ENCODE assay signal across 19 cellular contexts in genomic region chr3:123303976-123304560, GRCh38.
"Had no signal": no experiment of that assay in that cellular context is flagged by ENCODE, and none has a peak within 500 bp of the region (broad histone marks: within the 10 kb centered on the region; RNA-seq: fewer than 3 reads in every experiment).

No MANE protein-coding gene starts in this region.

- H3K9me3 ChIP-seq: heart right ventricle, left lung, lower lobe of right lung, neutrophil, ovary, prostate gland, vagina had no signal

- H3K4me1 ChIP-seq: left lung, lower lobe of right lung, prostate gland, tibial nerve, vagina had no signal

- H3K4me3 ChIP-seq: heart right ventricle, hepatocyte, left lung, lower lobe of right lung, ovary, prostate gland, skin epidermis, tibial nerve, vagina had no signal

- H3K27ac ChIP-seq: hepatocyte, left lung, lower lobe of right lung, neutrophil, ovary, prostate gland, skin epidermis, tibial nerve, vagina had no signal

- FAIRE-seq: keratinocyte had no signal

- H2AFZ ChIP-seq: hepatocyte had no signal

- H3K4me2 ChIP-seq: hepatocyte had no signal

- H3K27me3 ChIP-seq: heart right ventricle, hepatocyte, left lung, ovary, tibial nerve, vagina had no signal

- H3K36me3 ChIP-seq: left lung, lower lobe of right lung, neutrophil, ovary, prostate gland had no signal

- DNase-seq: heart right ventricle; left colon; left lung; lower lobe of right lung; mammary epithelial cell; mesenchymal stem cell; naive thymus-derived CD8-positive, alpha-beta T cell; occipital lobe; ovary; retina; stimulated activated CD4-positive, alpha-beta T cell treated with anti-CD3 and anti-CD28 coated beads, Interleukin-4, amount 100 ng/mL, for 24 hours; stimulated activated naive CD4-positive, alpha-beta T cell had no signal
